36 cellular contexts compared by ENCODE assay signal in the genomic region with DNA sequence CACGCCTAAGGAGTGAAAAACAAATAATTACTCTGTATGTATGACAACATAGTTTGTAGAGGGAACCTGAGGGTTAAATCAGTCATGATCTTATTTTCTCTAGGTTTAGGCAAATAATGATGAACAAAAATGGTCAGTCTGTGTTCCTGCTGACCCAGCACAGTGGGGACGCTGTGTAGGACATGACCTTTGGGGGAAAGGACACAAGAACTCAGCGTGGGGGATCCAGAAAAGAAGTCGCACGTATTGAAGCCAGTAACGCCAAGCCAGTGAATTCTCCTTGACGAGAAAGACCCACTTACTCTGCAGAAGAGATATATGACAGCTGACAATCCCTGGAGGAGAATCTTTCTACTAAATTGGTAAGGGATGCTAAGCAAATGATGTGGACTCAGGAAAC. TPM values are rescaled to one million over a fixed set of nuclear protein-coding genes. Genes with fewer than 3 reads are reported as not detected.
"Had no signal": no experiment of that assay in that cellular context is flagged by ENCODE, and none has a peak within 500 bp of the region (broad histone marks: within the 10 kb centered on the region; RNA-seq: fewer than 3 reads in every experiment).

No MANE protein-coding gene starts in this region.

- H3K4me3 ChIP-seq: PC-9 had no signal

- H3K4me2 ChIP-seq: PC-9 had no signal

- H3K36me3 ChIP-seq: brain microvascular endothelial cell had no signal

- H3K27ac ChIP-seq: brain microvascular endothelial cell, PC-9, RWPE1, VCaP had no signal

- DNase-seq: activated CD4-positive, alpha-beta T cell treated with anti-CD3 and anti-CD28 coated beads, Interleukin-2, amount 10 ng/mL, durations not matched to agents 24 days and 14 days; activated CD4-positive, alpha-beta T cell treated with anti-CD3 and anti-CD28 coated beads, Interleukin-2, amount 50 U/mL, for 4 hours; activated CD4-positive, CD25-positive, alpha-beta regulatory T cell; activated CD8-positive, alpha-beta T cell treated with anti-CD3 and anti-CD28 coated beads for 36 hours; activated effector memory CD4-positive, alpha-beta T cell treated with anti-CD3 and anti-CD28 coated beads, Interleukin-2, amount 50 U/mL, for 16 hours; activated naive CD4-positive, alpha-beta T cell; activated naive CD4-positive, alpha-beta T cell treated with anti-CD3 and anti-CD28 coated beads, Interleukin-2, amount 50 U/mL, for 16 hours; activated naive CD8-positive, alpha-beta T cell treated with anti-CD3 and anti-CD28 coated beads for 36 hours; activated T-cell treated with anti-CD3 and anti-CD28 coated beads, Interleukin-2, amount 50 U/mL, for 1 hour; activated T-cell treated with anti-CD3 and anti-CD28 coated beads, Interleukin-2, amount 50 U/mL, for 72 hours; amniotic stem cell; aorta; brain microvascular endothelial cell; central memory CD4-positive, alpha-beta T cell; Karpas-422; NCI-H1105; NCI-H1417 treated with DMSO at 0.1 percent for 48 hours; NCI-H187 treated with DMSO at 0.1 percent for 48 hours; NCI-H2081; NCI-H345; NCI-H510A; NCI-H526; NCI-H748 treated with DMSO at 0.1 percent for 48 hours; PC-9; SW 1271; T-helper 1 cell; T-helper 2 cell; T-helper 9 cell had no signal

- H2AFZ ChIP-seq: PC-9 had no signal

- FAIRE-seq: RCC 7860 had no signal

- H3K27me3 ChIP-seq: brain microvascular endothelial cell had no signal

RNA-seq across cellular contexts. Expression of a gene that starts 36.6 kb away (rescaled TPM):
- total RNA-seq: activated CD4-positive, alpha-beta T cell treated with anti-CD3 and anti-CD28 coated beads, Interleukin-2, amount 10 ng/mL, durations not matched to agents 24 days and 14 days; activated CD8-positive, alpha-beta memory T cell treated with anti-CD3 and anti-CD28 coated beads for 36 hours; activated CD8-positive, alpha-beta T cell treated with anti-CD3 and anti-CD28 coated beads for 36 hours; activated naive CD8-positive, alpha-beta T cell treated with anti-CD3 and anti-CD28 coated beads for 36 hours; activated T-cell treated with anti-CD3 and anti-CD28 coated beads, Interleukin-2, amount 50 U/mL, for 72 hours; activated T-helper 17 cell treated with anti-CD3 and anti-CD28 coated beads, Interleukin-2, amount 50 U/mL, for 72 hours; aorta; MCF 10A; OCI-LY7; PC-9; Right ventricle myocardium inferior had no signal
- polyA plus RNA-seq: aorta had no signal
